ENCODE assay signal across 1 cellular context in the genomic region with DNA sequence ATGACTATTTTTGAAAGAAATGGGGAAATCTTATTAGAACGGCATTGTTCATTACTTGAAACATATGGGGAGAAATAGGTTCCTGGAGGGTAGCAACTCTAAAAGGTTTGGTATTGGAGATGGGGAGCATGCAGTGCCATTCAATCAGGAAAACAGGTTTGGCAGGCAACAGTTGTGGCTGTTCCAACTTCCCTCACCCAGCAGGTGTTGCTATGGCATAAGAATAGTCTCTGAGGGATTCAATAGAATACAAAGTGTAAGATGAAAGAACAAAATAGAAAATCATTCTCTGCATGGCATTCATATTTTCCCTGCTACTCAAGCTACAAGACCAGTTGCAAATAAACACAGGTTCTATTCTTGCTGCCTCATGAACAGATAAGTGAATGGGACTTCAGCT.
TF ChIP-seq lines count a peak whose summit lies in the region.

No MANE protein-coding gene starts in this region.

TF ChIP-seq in GM23338, 12 proteins besides CTCF, POLR2A, EP300 and RAD21 (continued from another document):
- TF ChIP-seq, protein P1, sequence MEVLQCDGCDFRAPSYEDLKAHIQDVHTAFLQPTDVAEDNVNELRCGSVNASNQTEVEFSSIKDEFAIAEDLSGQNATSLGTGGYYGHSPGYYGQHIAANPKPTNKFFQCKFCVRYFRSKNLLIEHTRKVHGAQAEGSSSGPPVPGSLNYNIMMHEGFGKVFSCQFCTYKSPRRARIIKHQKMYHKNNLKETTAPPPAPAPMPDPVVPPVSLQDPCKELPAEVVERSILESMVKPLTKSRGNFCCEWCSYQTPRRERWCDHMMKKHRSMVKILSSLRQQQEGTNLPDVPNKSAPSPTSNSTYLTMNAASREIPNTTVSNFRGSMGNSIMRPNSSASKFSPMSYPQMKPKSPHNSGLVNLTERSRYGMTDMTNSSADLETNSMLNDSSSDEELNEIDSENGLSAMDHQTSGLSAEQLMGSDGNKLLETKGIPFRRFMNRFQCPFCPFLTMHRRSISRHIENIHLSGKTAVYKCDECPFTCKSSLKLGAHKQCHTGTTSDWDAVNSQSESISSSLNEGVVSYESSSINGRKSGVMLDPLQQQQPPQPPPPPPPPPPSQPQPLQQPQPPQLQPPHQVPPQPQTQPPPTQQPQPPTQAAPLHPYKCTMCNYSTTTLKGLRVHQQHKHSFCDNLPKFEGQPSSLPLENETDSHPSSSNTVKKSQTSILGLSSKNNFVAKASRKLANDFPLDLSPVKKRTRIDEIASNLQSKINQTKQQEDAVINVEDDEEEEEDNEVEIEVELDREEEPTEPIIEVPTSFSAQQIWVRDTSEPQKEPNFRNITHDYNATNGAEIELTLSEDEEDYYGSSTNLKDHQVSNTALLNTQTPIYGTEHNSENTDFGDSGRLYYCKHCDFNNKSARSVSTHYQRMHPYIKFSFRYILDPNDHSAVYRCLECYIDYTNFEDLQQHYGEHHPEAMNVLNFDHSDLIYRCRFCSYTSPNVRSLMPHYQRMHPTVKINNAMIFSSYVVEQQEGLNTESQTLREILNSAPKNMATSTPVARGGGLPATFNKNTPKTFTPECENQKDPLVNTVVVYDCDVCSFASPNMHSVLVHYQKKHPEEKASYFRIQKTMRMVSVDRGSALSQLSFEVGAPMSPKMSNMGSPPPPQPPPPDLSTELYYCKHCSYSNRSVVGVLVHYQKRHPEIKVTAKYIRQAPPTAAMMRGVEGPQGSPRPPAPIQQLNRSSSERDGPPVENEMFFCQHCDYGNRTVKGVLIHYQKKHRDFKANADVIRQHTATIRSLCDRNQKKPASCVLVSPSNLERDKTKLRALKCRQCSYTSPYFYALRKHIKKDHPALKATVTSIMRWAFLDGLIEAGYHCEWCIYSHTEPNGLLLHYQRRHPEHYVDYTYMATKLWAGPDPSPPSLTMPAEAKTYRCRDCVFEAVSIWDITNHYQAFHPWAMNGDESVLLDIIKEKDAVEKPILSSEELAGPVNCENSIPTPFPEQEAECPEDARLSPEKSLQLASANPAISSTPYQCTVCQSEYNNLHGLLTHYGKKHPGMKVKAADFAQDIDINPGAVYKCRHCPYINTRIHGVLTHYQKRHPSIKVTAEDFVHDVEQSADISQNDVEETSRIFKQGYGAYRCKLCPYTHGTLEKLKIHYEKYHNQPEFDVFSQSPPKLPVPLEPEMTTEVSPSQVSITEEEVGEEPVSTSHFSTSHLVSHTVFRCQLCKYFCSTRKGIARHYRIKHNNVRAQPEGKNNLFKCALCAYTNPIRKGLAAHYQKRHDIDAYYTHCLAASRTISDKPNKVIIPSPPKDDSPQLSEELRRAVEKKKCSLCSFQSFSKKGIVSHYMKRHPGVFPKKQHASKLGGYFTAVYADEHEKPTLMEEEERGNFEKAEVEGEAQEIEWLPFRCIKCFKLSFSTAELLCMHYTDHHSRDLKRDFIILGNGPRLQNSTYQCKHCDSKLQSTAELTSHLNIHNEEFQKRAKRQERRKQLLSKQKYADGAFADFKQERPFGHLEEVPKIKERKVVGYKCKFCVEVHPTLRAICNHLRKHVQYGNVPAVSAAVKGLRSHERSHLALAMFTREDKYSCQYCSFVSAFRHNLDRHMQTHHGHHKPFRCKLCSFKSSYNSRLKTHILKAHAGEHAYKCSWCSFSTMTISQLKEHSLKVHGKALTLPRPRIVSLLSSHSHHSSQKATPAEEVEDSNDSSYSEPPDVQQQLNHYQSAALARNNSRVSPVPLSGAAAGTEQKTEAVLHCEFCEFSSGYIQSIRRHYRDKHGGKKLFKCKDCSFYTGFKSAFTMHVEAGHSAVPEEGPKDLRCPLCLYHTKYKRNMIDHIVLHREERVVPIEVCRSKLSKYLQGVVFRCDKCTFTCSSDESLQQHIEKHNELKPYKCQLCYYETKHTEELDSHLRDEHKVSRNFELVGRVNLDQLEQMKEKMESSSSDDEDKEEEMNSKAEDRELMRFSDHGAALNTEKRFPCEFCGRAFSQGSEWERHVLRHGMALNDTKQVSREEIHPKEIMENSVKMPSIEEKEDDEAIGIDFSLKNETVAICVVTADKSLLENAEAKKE (CRISPR knock-in tag; IDR thresholded peaks at IDR 0.05), result peak; percentile 42; the same call in 1 of the 2 replicates
- TF ChIP-seq JUNB (IDR thresholded peaks at IDR 0.05; ENCODE audit: unreplicated experiment), result no peak
TF ChIP-seq in GM23338: peak in this region for 1.
